28 cellular contexts compared by ENCODE assay signal in the genomic region with DNA sequence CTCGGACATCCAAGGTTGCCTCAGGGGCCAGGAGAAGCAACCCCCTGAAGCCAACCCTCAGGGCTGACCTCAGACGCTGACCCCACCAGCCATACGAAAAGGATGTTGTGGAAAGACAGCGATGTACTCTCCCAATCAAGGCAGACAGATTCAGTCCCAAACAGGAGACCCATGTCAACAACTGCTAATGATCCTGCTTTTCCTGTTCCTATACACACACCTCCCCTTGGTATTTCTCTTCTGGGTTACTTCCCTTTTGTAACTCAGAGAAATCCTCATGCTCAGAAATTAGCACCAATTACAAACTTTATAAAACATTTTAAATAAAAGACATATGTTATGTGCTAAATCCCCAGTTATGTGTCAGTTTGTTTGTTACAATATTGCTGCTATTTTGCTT.
"Had no signal": no experiment of that assay in that cellular context is flagged by ENCODE, and none has a peak within 500 bp of the region (broad histone marks: within the 10 kb centered on the region; RNA-seq: fewer than 3 reads in every experiment).

No MANE protein-coding gene starts in this region.

- H3K9me3 Mint-ChIP-seq: endodermal cell, neural progenitor cell had no signal

- H3K27me3 Mint-ChIP-seq: dendritic cell treated with granulocyte-macrophage colony-stimulating factor and Interleukin-4, amounts not matched to agents 40 ng/mL and 50 ng/mL, for 4 days; memory B cell; progenitor cell of endocrine pancreas; stimulated activated naive B cell treated with anti-CD40 and anti-IgM and Interleukin-4, amounts not matched to agents 10 μg/mL and 1 μg/mL and 100 μg/mL, for 72 hours; stimulated activated naive CD8-positive, alpha-beta T cell treated with anti-CD3 and anti-CD28 coated beads, Interleukin-15, Interleukin-2, amounts not matched to agents 100 ng/mL and 50 ng/mL, for 24 hours had no signal

- H3K27me3 ChIP-seq: esophagus muscularis mucosa, foreskin keratinocyte, gastroesophageal sphincter, heart left ventricle, hepatocyte, neural progenitor cell, right lobe of liver, tibial nerve, upper lobe of right lung, uterus had no signal

- H3K4me3 Mint-ChIP-seq: dendritic cell treated with granulocyte-macrophage colony-stimulating factor and Interleukin-4, amounts not matched to agents 40 ng/mL and 50 ng/mL, for 4 days; endodermal cell; memory B cell; mesothelial cell of epicardium; naive thymus-derived CD4-positive, alpha-beta T cell; nephron; neural progenitor cell; stimulated activated naive B cell treated with anti-CD40 and anti-IgM and Interleukin-4, amounts not matched to agents 10 μg/mL and 1 μg/mL and 100 μg/mL, for 72 hours; stimulated activated naive CD8-positive, alpha-beta T cell treated with anti-CD3 and anti-CD28 coated beads, Interleukin-15, Interleukin-2, amounts not matched to agents 100 ng/mL and 50 ng/mL, for 24 hours had no signal

- H3K9me3 ChIP-seq: right lobe of liver, uterus had no signal

- H3K36me3 Mint-ChIP-seq: memory B cell; mesothelial cell of epicardium; neural progenitor cell; stimulated activated naive B cell treated with anti-CD40 and anti-IgM and Interleukin-4, amounts not matched to agents 10 μg/mL and 1 μg/mL and 100 μg/mL, for 72 hours had no signal

- DNase-seq: effector CD8-positive, alpha-beta T cell; endodermal cell; foreskin keratinocyte; heart left ventricle; kidney; naive thymus-derived CD4-positive, alpha-beta T cell; right lobe of liver; small intestine; stimulated activated CD4-positive, alpha-beta T cell treated with anti-CD3 and anti-CD28 coated beads, Interleukin-15, amount 100 ng/mL, for 24 hours; stimulated activated CD4-positive, alpha-beta T cell treated with anti-CD3 and anti-CD28 coated beads, Interleukin-2, amount 100 ng/mL, for 48 hours; stimulated activated naive B cell treated with anti-CD40 and anti-IgM and Interleukin-4, amounts not matched to agents 10 μg/mL and 1 μg/mL and 100 μg/mL, for 72 hours; upper lobe of right lung; uterus had no signal

- H3K4me3 ChIP-seq: esophagus muscularis mucosa, gastroesophageal sphincter, heart left ventricle, hepatocyte, lung, neural progenitor cell, right lobe of liver, thoracic aorta, tibial nerve, upper lobe of right lung, uterus had no signal

- H3K36me3 ChIP-seq: esophagus muscularis mucosa, gastroesophageal sphincter, neural progenitor cell, upper lobe of right lung, uterus had no signal

- ATAC-seq: foreskin keratinocyte; gastroesophageal sphincter; heart left ventricle; left lobe of liver; naive thymus-derived CD4-positive, alpha-beta T cell; right lobe of liver; stimulated activated naive B cell treated with anti-CD40 and anti-IgM and Interleukin-4, amounts not matched to agents 10 μg/mL and 1 μg/mL and 100 μg/mL, for 72 hours; upper lobe of right lung had no signal

- H3K4me1 ChIP-seq: esophagus muscularis mucosa, foreskin keratinocyte, gastroesophageal sphincter, heart left ventricle, neural progenitor cell, parathyroid adenoma, right lobe of liver, tibial nerve, upper lobe of right lung, uterus had no signal

- H3K27ac Mint-ChIP-seq: dendritic cell treated with granulocyte-macrophage colony-stimulating factor and Interleukin-4, amounts not matched to agents 40 ng/mL and 50 ng/mL, for 4 days; endodermal cell; memory B cell; mesothelial cell of epicardium; naive thymus-derived CD4-positive, alpha-beta T cell; nephron; stimulated activated naive B cell treated with anti-CD40 and anti-IgM and Interleukin-4, amounts not matched to agents 10 μg/mL and 1 μg/mL and 100 μg/mL, for 72 hours; stimulated activated naive CD8-positive, alpha-beta T cell treated with anti-CD3 and anti-CD28 coated beads, Interleukin-15, Interleukin-2, amounts not matched to agents 100 ng/mL and 50 ng/mL, for 24 hours had no signal

- H3K4me1 Mint-ChIP-seq: endodermal cell; memory B cell; mesothelial cell of epicardium; naive thymus-derived CD4-positive, alpha-beta T cell; nephron; stimulated activated naive B cell treated with anti-CD40 and anti-IgM and Interleukin-4, amounts not matched to agents 10 μg/mL and 1 μg/mL and 100 μg/mL, for 72 hours had no signal
